In genomic region chr2:460861-461260, GRCh38 we compare ENCODE assay signal across 9 cellular contexts.
A peak's percentile ranks its signal among the peaks of the same experiment; 100 is the strongest.
DNase-seq lines count a peak whose midpoint lies in the region; ATAC-seq and TF ChIP-seq lines count a peak whose summit lies in the region.
"Had no signal": no experiment of that assay in that cellular context is flagged by ENCODE, and none has a peak within 500 bp of the region (broad histone marks: within the 10 kb centered on the region; RNA-seq: fewer than 3 reads in every experiment).

No MANE protein-coding gene starts in this region.

- peak overlapping the region; percentile 93 to 100 (median 99) for H3K27ac Mint-ChIP-seq in naive B cell

- H3K27me3 ChIP-seq in body of pancreas = no peaks in the 10 kb centered on the region

- peaks cover 0 to 8% of the 10 kb centered on the region in 2 donors for H3K36me3 Mint-ChIP-seq in naive B cell

- H3K4me1 Mint-ChIP-seq in naive B cell = peaks cover 50 to 78% (median 68%) of the 10 kb centered on the region in 3 donors

- no peak for TF ChIP-seq POLR2A in body of pancreas (IDR thresholded peaks at IDR 0.05)

- no peaks in the 10 kb centered on the region for H3K9me3 ChIP-seq in body of pancreas

- 38 to 39% methylated on average over 6 of the region's 6 CpGs for WGBS in body of pancreas, 2 donors

- H3K4me1 ChIP-seq in body of pancreas = no peaks in the 10 kb centered on the region

- H3K27me3 Mint-ChIP-seq in naive B cell = no peaks in the 10 kb centered on the region

- ATAC-seq in GM18861 (IDR thresholded peaks at IDR 0.05; ENCODE audit: unreplicated experiment) (peak; percentile 70), HG03354 (IDR thresholded peaks at IDR 0.05; ENCODE audit: poor library complexity, severe bottlenecking, unreplicated experiment) (peak; percentile 79), naive B cell (ENCODE audit: low read depth in 2 of 2) (peak; percentile 88), GM18858 (IDR thresholded peaks at IDR 0.05; ENCODE audit: unreplicated experiment) (no peak), body of pancreas (no peak)

- H3K36me3 ChIP-seq in body of pancreas (replicated peaks in 1 of 2; ENCODE audit: insufficient read depth in 1 of 2, low read depth in 2 of 2) = no peaks in the 10 kb centered on the region

- H3K9me3 Mint-ChIP-seq in naive B cell = peaks cover 0 to 10% (median 1%) of the 10 kb centered on the region in 7 donors

- intact Hi-C loops in body of pancreas (cut with DNase I) = no loop called here

- TF ChIP-seq CTCF in body of pancreas (IDR thresholded peaks at IDR 0.05) = no peak

- no peak overlapping the region for H3K4me3 ChIP-seq in body of pancreas

- DNase-seq in activated CD8-positive, alpha-beta memory T cell treated with anti-CD3 and anti-CD28 coated beads, Interleukin-2, amount 50 U/mL, for 1 hour (ENCODE audit: extremely low read depth) = peak; percentile 32
- DNase-seq in naive B cell (peak; percentile 86), germinal center (ENCODE audit: low spot score) (no peak), NCI-H2196 (lab: John Stamatoyannopoulos, UW; ENCODE audit: unreplicated experiment) (no peak), body of pancreas (no peak)
- DNase-seq: NCI-H1417 had no signal

- peak overlapping the region; percentile 57 to 91 (median 75) for H3K4me3 Mint-ChIP-seq in naive B cell

- no peak overlapping the region for H3K27ac ChIP-seq in body of pancreas

Comparison
In these comparisons a context has a peak if more than half of its experiments do, and no peak if none do; other contexts are left out.
1. ATAC-seq: peak in GM18861 (single experiment), HG03354 (single experiment) and naive B cell (2 of 2); none in GM18858 (single experiment) and body of pancreas (single experiment).
2. DNase-seq: peak in activated CD8-positive, alpha-beta memory T cell treated with anti-CD3 and anti-CD28 coated beads, Interleukin-2, amount 50 U/mL, for 1 hour (single experiment) and naive B cell (single experiment); none in germinal center (single experiment), NCI-H2196 (single experiment) and body of pancreas (0 of 4).